In the genomic region with DNA sequence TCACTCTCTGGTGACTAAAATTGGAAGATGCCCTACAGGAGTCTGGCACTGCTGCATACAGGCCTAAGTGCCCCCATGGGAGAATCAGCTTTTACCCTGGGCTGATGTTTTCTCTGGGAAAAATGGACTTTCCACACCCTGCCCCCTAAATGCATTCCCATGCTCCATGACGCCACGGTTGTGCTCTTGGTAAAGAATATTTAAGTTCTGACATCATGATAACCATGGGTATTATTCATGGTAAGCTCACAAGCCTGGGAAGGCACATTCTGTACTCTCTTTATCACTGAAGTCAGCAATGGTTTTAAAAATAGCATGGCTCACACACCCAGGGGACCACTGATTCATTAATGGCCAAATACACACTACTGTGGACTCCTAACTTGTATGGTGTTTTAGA, we compare ENCODE assay signal across 10 cellular contexts. TPM values are rescaled to one million over a fixed set of nuclear protein-coding genes. Genes with fewer than 3 reads are reported as not detected.
DNase-seq lines count a peak whose midpoint lies in the region; ATAC-seq, FAIRE-seq and TF ChIP-seq lines count a peak whose summit lies in the region.
"Had no signal": no experiment of that assay in that cellular context is flagged by ENCODE, and none has a peak within 500 bp of the region (broad histone marks: within the 10 kb centered on the region; RNA-seq: fewer than 3 reads in every experiment).

No MANE protein-coding gene starts in this region.

- peaks cover 52% of the 10 kb centered on the region for H3K4me1 Mint-ChIP-seq in activated CD8-positive, alpha-beta T cell treated with anti-CD3 and anti-CD28 coated beads for 36 hours (ENCODE audit: low read depth)

- H3K27me3 Mint-ChIP-seq in activated CD8-positive, alpha-beta T cell treated with anti-CD3 and anti-CD28 coated beads for 36 hours: no peaks in the 10 kb centered on the region

- H3K4me3 Mint-ChIP-seq in activated CD8-positive, alpha-beta T cell treated with anti-CD3 and anti-CD28 coated beads for 36 hours: no peak overlapping the region

- no peak overlapping the region for H3K4me3 ChIP-seq in bronchial epithelial cell (ENCODE audit: low read depth, low read length)
- no peak overlapping the region for H3K4me3 ChIP-seq in keratinocyte (ENCODE audit: control insufficient read depth in 2 of 3, extremely low read depth in 1 of 3, insufficient read depth in 2 of 3, low read depth in 1 of 3, low read length in 3 of 3)
- no peak overlapping the region for H3K4me3 ChIP-seq in stomach

- H3K9ac ChIP-seq in keratinocyte (ENCODE audit: control insufficient read depth, extremely low read depth, insufficient read depth, low read length): peak overlapping the region; percentile 1

- intact Hi-C loops in stomach (cut with DNase I; ENCODE audit: low total_unique reads): no loop called here
- intact Hi-C loops in activated CD8-positive, alpha-beta T cell treated with anti-CD3 and anti-CD28 coated beads for 36 hours (cut with micrococcal nuclease): no loop called here

- TF ChIP-seq POLR2A in stomach (IDR thresholded peaks at IDR 0.05) (no peak), erythroblast (IDR thresholded peaks at IDR 0.05; ENCODE audit: low read length) (no peak)

- H3K27me3 ChIP-seq in bronchial epithelial cell (ENCODE audit: control insufficient read depth, insufficient read depth, low read length) (no peaks in the 10 kb centered on the region), keratinocyte (ENCODE audit: control insufficient read depth, extremely low read depth, insufficient read depth, low read length) (no peaks in the 10 kb centered on the region), stomach (no peaks in the 10 kb centered on the region)
- H3K27me3 ChIP-seq: spleen had no signal

- H2AFZ ChIP-seq in keratinocyte (ENCODE audit: control insufficient read depth, low read length): no peak overlapping the region

- peaks cover 3% of the 10 kb centered on the region for H3K9me3 Mint-ChIP-seq in activated CD8-positive, alpha-beta T cell treated with anti-CD3 and anti-CD28 coated beads for 36 hours

- 39 to 67% (median 57%) methylated on average over 2 of the region's 2 CpGs for WGBS in stomach, 5 donors

- TF ChIP-seq CTCF in bronchial epithelial cell (IDR thresholded peaks at IDR 0.05; ENCODE audit: insufficient read depth, low read length, severe bottlenecking): no peak
- TF ChIP-seq CTCF in keratinocyte (optimal IDR thresholded peaks at IDR 0.05 in 1 of 3, IDR thresholded peaks at IDR 0.05 in 1 of 3, conservative IDR thresholded peaks at IDR 0.05 in 1 of 3; ENCODE audit: extremely low read depth in 1 of 3, insufficient read depth in 2 of 3, low read length in 3 of 3): no peak
- no peak for TF ChIP-seq CTCF in stomach (IDR thresholded peaks at IDR 0.05)
- TF ChIP-seq CTCF in activated CD8-positive, alpha-beta T cell treated with anti-CD3 and anti-CD28 coated beads for 36 hours (IDR thresholded peaks at IDR 0.05): no peak

- peaks cover 2% of the 10 kb centered on the region for H3K9me3 ChIP-seq in keratinocyte (ENCODE audit: control insufficient read depth, low read depth, low read length)
- no peaks in the 10 kb centered on the region for H3K9me3 ChIP-seq in stomach
- H3K9me3 ChIP-seq: spleen had no signal

- POLR2A ChIA-PET in activated CD8-positive, alpha-beta T cell treated with anti-CD3 and anti-CD28 coated beads for 36 hours (lab: Charles Lee): no interaction called here

- FAIRE-seq in bronchial epithelial cell (lab: Jason Lieb, UNC) (no peak), keratinocyte (lab: Jason Lieb, UNC) (no peak)

- peak overlapping the region; percentile 18 for H3K4me2 ChIP-seq in keratinocyte (ENCODE audit: control insufficient read depth, extremely low read depth, insufficient read depth, low read depth, low read length)

- no peaks in the 10 kb centered on the region for H3K9me1 ChIP-seq in keratinocyte (ENCODE audit: control insufficient read depth, extremely low read depth, insufficient read depth, low read length)

- CTCF ChIA-PET in activated CD8-positive, alpha-beta T cell treated with anti-CD3 and anti-CD28 coated beads for 36 hours (lab: Charles Lee): no interaction called here

- H3K4me1 ChIP-seq in keratinocyte (ENCODE audit: control insufficient read depth, extremely low read depth, insufficient read depth, low read length) (peaks cover 38% of the 10 kb centered on the region), stomach (peaks cover 71 to 100% (median 78%) of the 10 kb centered on the region in 4 donors)

- no peaks in the 10 kb centered on the region for H4K20me1 ChIP-seq in keratinocyte (ENCODE audit: control insufficient read depth, extremely low read depth, insufficient read depth, low read length)

- H3K79me2 ChIP-seq in keratinocyte (ENCODE audit: control insufficient read depth, insufficient read depth, low read length): peaks cover 58% of the 10 kb centered on the region

- peak; percentile 22 for DNase-seq in HK-2 (ENCODE audit: unreplicated experiment)
- DNase-seq in bronchial epithelial cell (ENCODE audit: low read depth): peak; percentile 91
- DNase-seq in keratinocyte (ENCODE audit: low read depth, low spot score): peak; percentile 45
- no peak for DNase-seq in stomach
- no peak for DNase-seq in activated CD4-positive, alpha-beta T cell treated with anti-CD3 and anti-CD28 coated beads, Interleukin-2, amount 50 U/mL, for 4 hours
- no peak for DNase-seq in activated CD8-positive, alpha-beta T cell treated with anti-CD3 and anti-CD28 coated beads for 36 hours
- no peak for DNase-seq in erythroblast (lab: John Stamatoyannopoulos, UW)
- DNase-seq: DMS 273 treated with DMSO at 0.1 percent for 48 hours, spleen had no signal

- H3K27ac ChIP-seq in keratinocyte (ENCODE audit: control insufficient read depth, insufficient read depth, low read length): peak overlapping the region; percentile 37
- peak overlapping the region; percentile 59 to 88 (median 76) for H3K27ac ChIP-seq in stomach

- dilution Hi-C loops in keratinocyte (cut with MboI; ENCODE audit: extremely low pct_ligation_motif_present, low sequenced_read_pairs): no loop called here

- no peak for ATAC-seq in activated CD8-positive, alpha-beta T cell treated with anti-CD3 and anti-CD28 coated beads for 36 hours
- no peak for ATAC-seq in GM18498 (IDR thresholded peaks at IDR 0.05; ENCODE audit: unreplicated experiment)

- peaks cover 6% of the 10 kb centered on the region for H3K36me3 Mint-ChIP-seq in activated CD8-positive, alpha-beta T cell treated with anti-CD3 and anti-CD28 coated beads for 36 hours (ENCODE audit: low read depth)

- H3K27ac Mint-ChIP-seq in activated CD8-positive, alpha-beta T cell treated with anti-CD3 and anti-CD28 coated beads for 36 hours: no peak overlapping the region

- peaks cover 2% of the 10 kb centered on the region for H3K36me3 ChIP-seq in bronchial epithelial cell (ENCODE audit: control insufficient read depth, insufficient read depth, low read length)
- H3K36me3 ChIP-seq in keratinocyte (ENCODE audit: control insufficient read depth in 2 of 2, extremely low read depth in 1 of 2, insufficient read depth in 2 of 2, low read length in 2 of 2): peaks cover 3 to 6% of the 10 kb centered on the region in 2 experiments
- H3K36me3 ChIP-seq in stomach: peaks cover 0 to 5% (median under 1%) of the 10 kb centered on the region in 4 donors

- peak; percentile 84 for TF ChIP-seq EP300 in stomach (IDR thresholded peaks at IDR 0.05)

RNA-seq across cellular contexts. Expression of a gene that starts 43.4 kb away (rescaled TPM):
- total RNA-seq in bronchial epithelial cell: 5.8 and 8.4 TPM in 2 replicates
- 4.5 to 13.9 TPM (median 5.8 TPM) in 3 replicates for polyA plus RNA-seq in keratinocyte
- polyA plus RNA-seq in keratinocyte (2011; ENCODE audit: low read depth): 9.9 TPM
- 8.1 and 8.9 TPM in 2 replicates for polyA plus RNA-seq in keratinocyte (2011; cell fraction: cytosol; rRNA removed)
- 26.2 and 27.3 TPM in 2 replicates for polyA plus RNA-seq in keratinocyte (2011; cell fraction: nucleus; rRNA removed)
- 8.4 and 12.3 TPM in 2 replicates for polyA plus RNA-seq in keratinocyte (2012; ENCODE audit: low replicate concordance)
- 21.2 to 96.1 TPM (median 23.9 TPM) in 3 replicates for polyA minus RNA-seq in keratinocyte
- polyA minus RNA-seq in keratinocyte (2011; cell fraction: cytosol; rRNA and poly(A)+ RNA removed): 12.5 TPM
- polyA minus RNA-seq in keratinocyte (2011; cell fraction: nucleus; rRNA and poly(A)+ RNA removed): 15.4 and 29.2 TPM in 2 replicates
- total RNA-seq in stomach: 100 to 1,000 TPM in 1 of 5 donors, 10 to 100 TPM in 3, 1 to 10 TPM in 1; 9.3 to 103 (median 60.7) TPM
- polyA plus RNA-seq in stomach: 10 to 100 TPM in 2 of 3 donors, 1 to 10 TPM in 1; 3.4 to 45.0 (median 10.7) TPM
- 10 to 100 TPM; 17.3 to 17.6 TPM for total RNA-seq in activated CD8-positive, alpha-beta T cell treated with anti-CD3 and anti-CD28 coated beads for 36 hours

Comparison
In these comparisons a context has a peak if more than half of its experiments do, and no peak if none do; other contexts are left out.
1. DNase-seq: peak in HK-2 (single experiment), bronchial epithelial cell (single experiment) and keratinocyte (single experiment); none in stomach (single experiment), activated CD4-positive, alpha-beta T cell treated with anti-CD3 and anti-CD28 coated beads, Interleukin-2, amount 50 U/mL, for 4 hours (0 of 2), activated CD8-positive, alpha-beta T cell treated with anti-CD3 and anti-CD28 coated beads for 36 hours (single experiment) and erythroblast (0 of 2).